ENCODE assay signal across 9 cellular contexts in the genomic region with DNA sequence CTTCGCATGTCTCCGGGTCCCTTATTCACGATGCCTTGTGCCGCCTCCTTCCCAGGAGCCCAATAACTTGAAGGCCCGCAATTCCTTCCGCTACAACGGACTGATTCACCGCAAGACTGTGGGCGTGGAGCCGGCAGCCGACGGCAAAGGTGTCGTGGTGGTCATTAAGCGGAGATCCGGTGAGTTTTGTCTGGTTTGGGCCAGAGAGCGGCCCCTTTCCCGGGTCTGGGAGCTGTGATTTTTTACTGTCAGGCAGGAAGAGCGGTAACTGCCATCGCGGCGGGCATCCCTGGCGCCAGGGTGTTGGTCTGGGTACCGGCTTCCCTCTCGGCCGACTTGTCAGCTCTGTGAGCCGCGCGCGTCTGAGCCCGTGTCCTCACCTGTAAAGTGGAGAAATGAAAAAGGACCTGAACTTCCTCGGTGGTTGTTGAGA. TPM values are rescaled to one million over a fixed set of nuclear protein-coding genes. Genes with fewer than 3 reads are reported as not detected.
A peak's percentile ranks its signal among the peaks of the same experiment; 100 is the strongest.
DNase-seq lines count a peak whose midpoint lies in the region; ATAC-seq and TF ChIP-seq lines count a peak whose summit lies in the region.
"Had no signal": no experiment of that assay in that cellular context is flagged by ENCODE, and none has a peak within 500 bp of the region (broad histone marks: within the 10 kb centered on the region; RNA-seq: fewer than 3 reads in every experiment).

No MANE protein-coding gene starts in this region.

- H3K9me3 ChIP-seq in ES-I3 (ENCODE audit: control insufficient read depth, insufficient read depth, low read length), result no peaks in the 10 kb centered on the region
- no peaks in the 10 kb centered on the region for H3K9me3 ChIP-seq in parathyroid adenoma (ENCODE audit: control insufficient read depth, low read length)

- H3K9ac ChIP-seq in ES-I3 (ENCODE audit: low read depth, low read length), result peak overlapping the region; percentile 76
- H3K9ac ChIP-seq in parathyroid adenoma, result peak overlapping the region; percentile 97

- peak overlapping the region; percentile 79 for H2AFZ ChIP-seq in parathyroid adenoma

- peak overlapping the region; percentile 87 for H3K4me2 ChIP-seq in parathyroid adenoma (ENCODE audit: low read length)

- POLR2A ChIA-PET in RWPE1 (lab: Yijun Ruan, JAX; ENCODE audit: low non-redundant PET), result interaction anchor here (1.2 kb wide), 1 partner anchor 14 kb away, joined by 3 read pairs; no protein-coding TSS in a partner anchor

- H3K27ac ChIP-seq in RWPE1 (peak overlapping the region; percentile 98), parathyroid adenoma (peak overlapping the region; percentile 94)

- no peaks in the 10 kb centered on the region for H3K27me3 ChIP-seq in parathyroid adenoma (ENCODE audit: control insufficient read depth, insufficient read depth, low read length)

- H3K4me1 ChIP-seq in ES-I3 (ENCODE audit: insufficient read depth, low read length) (peaks cover 8% of the 10 kb centered on the region; the same call in 1 of the 2 replicates), parathyroid adenoma (peaks cover 20% of the 10 kb centered on the region)

- DNase-seq in RWPE1 (ENCODE audit: low spot score) (no peak), epithelial cell of proximal tubule (ENCODE audit: low read depth) (no peak), NCI-H128 (lab: John Stamatoyannopoulos, UW; ENCODE audit: unreplicated experiment) (no peak), NCI-H146 treated with DMSO at 0.1 percent for 48 hours (lab: John Stamatoyannopoulos, UW; ENCODE audit: unreplicated experiment) (no peak), dedifferentiated amniotic fluid mesenchymal stem cell (ENCODE audit: extremely low spot score) (no peak)

- TF ChIP-seq CTCF in RWPE1 (conservative IDR thresholded peaks at IDR 0.05; ENCODE audit: low read depth) (no peak), epithelial cell of proximal tubule (conservative IDR thresholded peaks at IDR 0.05; ENCODE audit: low read depth, low read length) (no peak), parathyroid adenoma (IDR thresholded peaks at IDR 0.05) (no peak)

- H3K4me3 ChIP-seq in epithelial cell of proximal tubule (ENCODE audit: low read depth, low read length), result peak overlapping the region; percentile 99
- H3K4me3 ChIP-seq in parathyroid adenoma (ENCODE audit: low read depth, low read length), result peak overlapping the region; percentile 72

- CTCF ChIA-PET in RWPE1 (lab: Yijun Ruan, JAX), result interaction anchor here (0.6 to 0.8 kb wide), 2 partner anchors 39 to 94 kb away, joined by 3 to 4 read pairs; no protein-coding TSS in a partner anchor

- H3K36me3 ChIP-seq in ES-I3 (ENCODE audit: insufficient read depth, low read length) (peaks cover 12% of the 10 kb centered on the region), parathyroid adenoma (ENCODE audit: control insufficient read depth, insufficient read depth, low read length) (no peaks in the 10 kb centered on the region)

- ATAC-seq in GM21717 (IDR thresholded peaks at IDR 0.05; ENCODE audit: unreplicated experiment), result no peak

- H3K79me2 ChIP-seq in parathyroid adenoma, result peaks cover 32% of the 10 kb centered on the region

RNA-seq across cellular contexts. Expression of gene RPL28, which starts 0.8 kb away (rescaled TPM):
- 412 and 480 TPM in 2 replicates for total RNA-seq in epithelial cell of proximal tubule

RNA-seq across cellular contexts. Expression of gene TMEM238, which starts 2.4 kb away (rescaled TPM):
- 16.3 and 21.4 TPM in 2 replicates for total RNA-seq in epithelial cell of proximal tubule

RNA-seq across cellular contexts. Expression of gene TMEM190, which starts 9.9 kb away (rescaled TPM):
- not detected in 2 replicates for total RNA-seq in epithelial cell of proximal tubule
- total RNA-seq: dermis microvascular lymphatic vessel endothelial cell had no signal

RNA-seq across cellular contexts. Expression of gene IL11, which starts 16.3 kb away (rescaled TPM):
- total RNA-seq in epithelial cell of proximal tubule, result 31.0 and 42.8 TPM in 2 replicates

RNA-seq across cellular contexts. Expression of gene UBE2S, which starts 21.1 kb away (rescaled TPM):
- 383 and 458 TPM in 2 replicates for total RNA-seq in epithelial cell of proximal tubule
